In genomic region chr9:74729129-74729710, GRCh38 we compare ENCODE assay signal across 22 cellular contexts.
DNase-seq lines count a peak whose midpoint lies in the region; FAIRE-seq and TF ChIP-seq lines count a peak whose summit lies in the region.
"Had no signal": no experiment of that assay in that cellular context is flagged by ENCODE, and none has a peak within 500 bp of the region (broad histone marks: within the 10 kb centered on the region; RNA-seq: fewer than 3 reads in every experiment).

No MANE protein-coding gene starts in this region.

- CTCF ChIA-PET in Calu3 (lab: Charles Lee) = no interaction called here

- H3K14ac ChIP-seq in H9 (ENCODE audit: insufficient read depth, low read length) = no peak overlapping the region

- H2BK5ac ChIP-seq in H9 (ENCODE audit: insufficient read length, low read length) = no peak overlapping the region

- H3K36me3 ChIP-seq in astrocyte (ENCODE audit: insufficient read depth, low read length) (no peaks in the 10 kb centered on the region), smooth muscle cell (ENCODE audit: low read depth) (no peaks in the 10 kb centered on the region)
- H3K36me3 ChIP-seq: thoracic aorta had no signal

- FAIRE-seq in astrocyte (lab: Jason Lieb, UNC) (no peak), RCC 7860 (lab: Jason Lieb, UNC) (no peak)
- FAIRE-seq: colon, G401.6 had no signal

- H3K23me2 ChIP-seq in H9 (ENCODE audit: insufficient read length, low read depth, low read length, poor library complexity, severe bottlenecking) = no peaks in the 10 kb centered on the region

- H3K56ac ChIP-seq in H9 (ENCODE audit: insufficient read length, low read depth, low read length) = no peak overlapping the region

- H3F3A ChIP-seq in smooth muscle cell (ENCODE audit: low read depth) = no peaks in the 10 kb centered on the region

- H4K5ac ChIP-seq in H9 (ENCODE audit: insufficient read length, low read depth, low read length) = no peak overlapping the region

- H3K4me1 Mint-ChIP-seq in H9 = peaks cover 28 to 31% of the 10 kb centered on the region in 2 experiments
- H3K4me1 Mint-ChIP-seq in astrocyte (ENCODE audit: low read depth, unreplicated experiment) = peaks cover 2% of the 10 kb centered on the region
- no peaks in the 10 kb centered on the region for H3K4me1 Mint-ChIP-seq in Calu3 (ENCODE audit: low read depth, unreplicated experiment)
- H3K4me1 Mint-ChIP-seq: B cell, memory B cell, nephron had no signal

- no peak overlapping the region for H3K9ac ChIP-seq in H9 (ENCODE audit: extremely low read depth, insufficient read length, low read length)
- H3K9ac ChIP-seq in astrocyte (ENCODE audit: low read length) = no peak overlapping the region
- no peak overlapping the region for H3K9ac ChIP-seq in smooth muscle cell (ENCODE audit: low read depth)
- H3K9ac ChIP-seq: KMS-11 had no signal

- H3K27ac ChIP-seq in H9 (ENCODE audit: insufficient read length, low read depth, low read length) (no peak overlapping the region), astrocyte (ENCODE audit: low read depth, low read length) (no peak overlapping the region), smooth muscle cell (ENCODE audit: low read depth) (no peak overlapping the region)
- H3K27ac ChIP-seq: KMS-11, thoracic aorta had no signal

- H3K4me3 ChIP-seq in astrocyte (ENCODE audit: insufficient read depth, low read depth, low read length) (peak overlapping the region; percentile 38), fibroblast of the aortic adventitia (ENCODE audit: low read depth, low read length) (no peak overlapping the region), smooth muscle cell (no peak overlapping the region)
- H3K4me3 ChIP-seq: thoracic aorta had no signal

- no peak overlapping the region for H2AK5ac ChIP-seq in H9 (ENCODE audit: insufficient read length, low read length)

- no peak overlapping the region for H3K23ac ChIP-seq in H9 (ENCODE audit: insufficient read length, low read depth, low read length)

- no peak overlapping the region for H4K8ac ChIP-seq in H9 (replicated peaks; ENCODE audit: insufficient read length, low read depth, low read length)

- H3K79me2 ChIP-seq in H9 (ENCODE audit: insufficient read depth, low read length) (no peaks in the 10 kb centered on the region; the same call in 1 of the 2 replicates), astrocyte (ENCODE audit: insufficient read depth, low read length) (no peaks in the 10 kb centered on the region), smooth muscle cell (ENCODE audit: low read depth) (no peaks in the 10 kb centered on the region)

- no peaks in the 10 kb centered on the region for H3K4me1 ChIP-seq in H9 (ENCODE audit: insufficient read depth, low read length)
- peaks cover 3% of the 10 kb centered on the region for H3K4me1 ChIP-seq in astrocyte (ENCODE audit: insufficient read depth, low read length)
- peaks cover 16% of the 10 kb centered on the region for H3K4me1 ChIP-seq in smooth muscle cell (ENCODE audit: low read depth)

- no CpG with 5 or more reads among the region's 10 CpGs for WGBS in H9 (ENCODE audit: extremely low coverage, insufficient read length, low lambda C conversion rate)
- 49% methylated on average over 10 of the region's 10 CpGs for WGBS in smooth muscle cell (ENCODE audit: low lambda C conversion rate)

- H3K4me3 Mint-ChIP-seq in H9 (no peak overlapping the region), astrocyte (ENCODE audit: unreplicated experiment) (no peak overlapping the region), Calu3 (ENCODE audit: low read depth, unreplicated experiment) (no peak overlapping the region)
- H3K4me3 Mint-ChIP-seq: B cell, memory B cell, nephron had no signal

- H2BK12ac ChIP-seq in H9 (ENCODE audit: insufficient read length, low read depth, low read length) = peak overlapping the region; percentile 94

- intact Hi-C loops in Calu3 (cut with micrococcal nuclease; ENCODE audit: unreplicated experiment) (no loop called here), cardiac septum (cut with DNase I) (no loop called here)

- H3K18ac ChIP-seq in H9 (ENCODE audit: insufficient read length, low read depth, low read length) = no peak overlapping the region

- H3T11ph ChIP-seq in H9 (ENCODE audit: low read length) = no peak overlapping the region

- no peak overlapping the region for H2BK20ac ChIP-seq in H9 (ENCODE audit: low read depth, low read length, poor library complexity, severe bottlenecking)

- no peak overlapping the region for H2BK120ac ChIP-seq in H9 (ENCODE audit: low read depth, low read length, poor library complexity, severe bottlenecking)

- no peak overlapping the region for H2BK15ac ChIP-seq in H9 (ENCODE audit: low read depth, low read length)

- no peak overlapping the region for H3K4ac ChIP-seq in H9 (ENCODE audit: low read depth, low read length)

- no peak for DNase-seq in H9
- peak; percentile 18 for DNase-seq in astrocyte (ENCODE audit: low read depth)
- DNase-seq in fibroblast of the aortic adventitia (ENCODE audit: low read depth) = peak; percentile 4
- no peak for DNase-seq in smooth muscle cell (lab: John Stamatoyannopoulos, UW; ENCODE audit: unreplicated experiment)
- DNase-seq in NCI-H2081 treated with DMSO at 0.1 percent for 48 hours (lab: John Stamatoyannopoulos, UW) = no peak
- DNase-seq in RCC 7860 (ENCODE audit: low spot score) = no peak
- DNase-seq in Calu3 = no peak
- no peak for DNase-seq in cardiac septum (ENCODE audit: low spot score)
- DNase-seq: activated CD4-positive, alpha-beta T cell treated with anti-CD3 and anti-CD28 coated beads for 48 hours; activated gamma-delta T cell; amniotic stem cell; NCI-H1092; NCI-H2081; NCI-H774; PC-3 had no signal

- no peak for TF ChIP-seq CTCF in H9 (conservative IDR thresholded peaks at IDR 0.05)
- no peak for TF ChIP-seq CTCF in astrocyte (IDR thresholded peaks at IDR 0.05; ENCODE audit: insufficient read depth, low read depth, low read length)
- TF ChIP-seq CTCF in fibroblast of the aortic adventitia (IDR thresholded peaks at IDR 0.05; ENCODE audit: insufficient read depth, low read length) = no peak
- no peak for TF ChIP-seq CTCF in smooth muscle cell (IDR thresholded peaks at IDR 0.05; ENCODE audit: borderline replicate concordance, insufficient read depth, poor library complexity, severe bottlenecking)
- no peak for TF ChIP-seq CTCF in Calu3 (IDR thresholded peaks at IDR 0.05; ENCODE audit: unreplicated experiment)

- H4K91ac ChIP-seq in H9 (ENCODE audit: insufficient read length, low read depth, low read length) = no peak overlapping the region

- H3K9me3 ChIP-seq in H9 (ENCODE audit: control insufficient read depth, low read depth, low read length) (no peaks in the 10 kb centered on the region), astrocyte (ENCODE audit: insufficient read depth, low read depth, low read length) (no peaks in the 10 kb centered on the region), smooth muscle cell (replicated peaks; ENCODE audit: low read depth) (no peaks in the 10 kb centered on the region)
- H3K9me3 ChIP-seq: thoracic aorta had no signal

- H3K27ac Mint-ChIP-seq in H9 (peak overlapping the region in 2 of 3 experiments; percentile 1 to 5; a peak in 2 of 7 replicates), astrocyte (ENCODE audit: unreplicated experiment) (no peak overlapping the region), Calu3 (ENCODE audit: unreplicated experiment) (no peak overlapping the region)
- H3K27ac Mint-ChIP-seq: B cell, memory B cell had no signal

- no peaks in the 10 kb centered on the region for H4K20me1 ChIP-seq in H9 (ENCODE audit: control insufficient read depth, insufficient read depth, insufficient read length)
- no peaks in the 10 kb centered on the region for H4K20me1 ChIP-seq in astrocyte (ENCODE audit: insufficient read depth, low read length)
- H4K20me1 ChIP-seq in smooth muscle cell (ENCODE audit: low read depth) = no peaks in the 10 kb centered on the region

- no peaks in the 10 kb centered on the region for H3K79me1 ChIP-seq in H9 (ENCODE audit: insufficient read depth, low read depth, low read length, poor library complexity, severe bottlenecking)

- H3K27me3 ChIP-seq in H9 (ENCODE audit: insufficient read depth, low read length) (no peaks in the 10 kb centered on the region), astrocyte (ENCODE audit: insufficient read depth, low read length) (no peaks in the 10 kb centered on the region), smooth muscle cell (ENCODE audit: low read depth) (no peaks in the 10 kb centered on the region)

- no peak overlapping the region for H3K4me2 ChIP-seq in H9 (ENCODE audit: insufficient read depth, insufficient read length, low read length)
- H3K4me2 ChIP-seq in astrocyte (ENCODE audit: low read length) = peak overlapping the region; percentile 79
- H3K4me2 ChIP-seq in smooth muscle cell = peak overlapping the region; percentile 65
- H3K4me2 ChIP-seq: KMS-11 had no signal

- no peaks in the 10 kb centered on the region for H3K36me3 Mint-ChIP-seq in H9 (ENCODE audit: insufficient read depth in 1 of 3, low read depth in 3 of 3)
- no peaks in the 10 kb centered on the region for H3K36me3 Mint-ChIP-seq in astrocyte (ENCODE audit: low read depth, unreplicated experiment)
- H3K36me3 Mint-ChIP-seq in Calu3 (ENCODE audit: insufficient read depth, unreplicated experiment) = no peaks in the 10 kb centered on the region
- H3K36me3 Mint-ChIP-seq: memory B cell had no signal

- H3K27me3 Mint-ChIP-seq in H9 (ENCODE audit: low read depth) = no peaks in the 10 kb centered on the region
- no peaks in the 10 kb centered on the region for H3K27me3 Mint-ChIP-seq in astrocyte (ENCODE audit: low read depth, unreplicated experiment)
- no peaks in the 10 kb centered on the region for H3K27me3 Mint-ChIP-seq in Calu3 (ENCODE audit: unreplicated experiment)

- H3K9me3 Mint-ChIP-seq in H9 (no peaks in the 10 kb centered on the region), astrocyte (ENCODE audit: unreplicated experiment) (no peaks in the 10 kb centered on the region), Calu3 (ENCODE audit: low read depth, unreplicated experiment) (no peaks in the 10 kb centered on the region)
- H3K9me3 Mint-ChIP-seq: memory B cell, nephron had no signal

- no TSS peak for BruUV-seq in Calu3 (replicated peaks; lab: Mats Ljungman, UMichigan)

- H2AFZ ChIP-seq in H9 (ENCODE audit: low read length) (no peak overlapping the region), astrocyte (ENCODE audit: low read depth, low read length) (peak overlapping the region; percentile 32), smooth muscle cell (ENCODE audit: low read depth) (peak overlapping the region; percentile 67)

Comparison
In these comparisons a context has a peak if more than half of its experiments do, and no peak if none do; other contexts are left out.
1. DNase-seq: peak in astrocyte (single experiment) and fibroblast of the aortic adventitia (single experiment); none in H9 (single experiment), smooth muscle cell (single experiment), NCI-H2081 treated with DMSO at 0.1 percent for 48 hours (single experiment), RCC 7860 (single experiment), Calu3 (single experiment) and cardiac septum (single experiment).
2. H3K27ac Mint-ChIP-seq: peak in H9 (2 of 3); none in astrocyte (single experiment) and Calu3 (single experiment).